In the genomic region with DNA sequence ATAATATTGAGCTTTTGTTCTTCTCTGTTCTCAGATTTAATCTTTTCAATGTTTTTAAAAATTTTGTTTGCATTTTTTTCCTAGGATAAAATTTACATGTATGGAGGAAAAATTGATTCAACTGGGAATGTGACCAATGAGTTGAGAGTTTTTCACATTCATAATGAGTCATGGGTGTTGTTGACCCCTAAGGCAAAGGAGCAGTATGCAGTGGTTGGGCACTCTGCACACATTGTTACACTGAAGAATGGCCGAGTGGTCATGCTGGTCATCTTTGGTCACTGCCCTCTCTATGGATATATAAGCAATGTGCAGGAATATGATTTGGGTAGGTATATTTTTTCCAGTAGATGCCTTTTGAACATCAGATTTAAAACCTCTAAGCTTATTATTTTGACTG, we compare ENCODE assay signal across 19 cellular contexts.
DNase-seq lines count a peak whose midpoint lies in the region; ATAC-seq, FAIRE-seq and TF ChIP-seq lines count a peak whose summit lies in the region.
"Had no signal": no experiment of that assay in that cellular context is flagged by ENCODE, and none has a peak within 500 bp of the region (broad histone marks: within the 10 kb centered on the region; RNA-seq: fewer than 3 reads in every experiment).

No MANE protein-coding gene starts in this region.

- peaks cover 30% of the 10 kb centered on the region for H3K36me3 Mint-ChIP-seq in dendritic cell treated with granulocyte-macrophage colony-stimulating factor and Interleukin-4, amounts not matched to agents 40 ng/mL and 50 ng/mL, for 4 days (ENCODE audit: low read depth)

- peaks cover 33% of the 10 kb centered on the region for H3K4me1 Mint-ChIP-seq in dendritic cell treated with granulocyte-macrophage colony-stimulating factor and Interleukin-4, amounts not matched to agents 40 ng/mL and 50 ng/mL, for 4 days (ENCODE audit: low read depth)

- no peak overlapping the region for H3K4me2 ChIP-seq in keratinocyte (ENCODE audit: control insufficient read depth, extremely low read depth, insufficient read depth, low read depth, low read length)
- H3K4me2 ChIP-seq: PC-9, SK-N-SH had no signal

- H3K27ac Mint-ChIP-seq in dendritic cell treated with granulocyte-macrophage colony-stimulating factor and Interleukin-4, amounts not matched to agents 40 ng/mL and 50 ng/mL, for 4 days = peak overlapping the region; percentile 85
- H3K27ac Mint-ChIP-seq: B cell had no signal

- H3K36me3 ChIP-seq in keratinocyte (ENCODE audit: control insufficient read depth in 2 of 2, extremely low read depth in 1 of 2, insufficient read depth in 2 of 2, low read length in 2 of 2) = peaks cover 2 to 9% of the 10 kb centered on the region in 2 experiments

- no peak overlapping the region for H2AFZ ChIP-seq in keratinocyte (ENCODE audit: control insufficient read depth, low read length)
- H2AFZ ChIP-seq: PC-9 had no signal

- no peak for TF ChIP-seq CTCF in keratinocyte (optimal IDR thresholded peaks at IDR 0.05 in 1 of 3, IDR thresholded peaks at IDR 0.05 in 1 of 3, conservative IDR thresholded peaks at IDR 0.05 in 1 of 3; ENCODE audit: extremely low read depth in 1 of 3, insufficient read depth in 2 of 3, low read length in 3 of 3)

- H3K9me3 ChIP-seq in keratinocyte (ENCODE audit: control insufficient read depth, low read depth, low read length) = no peaks in the 10 kb centered on the region
- H3K9me3 ChIP-seq: SK-N-SH had no signal

- dilution Hi-C loops in keratinocyte (cut with MboI; ENCODE audit: extremely low pct_ligation_motif_present, low sequenced_read_pairs) = no loop called here

- peak; percentile 55 for FAIRE-seq in keratinocyte (lab: Jason Lieb, UNC)

- H3K4me3 Mint-ChIP-seq in dendritic cell treated with granulocyte-macrophage colony-stimulating factor and Interleukin-4, amounts not matched to agents 40 ng/mL and 50 ng/mL, for 4 days = no peak overlapping the region
- H3K4me3 Mint-ChIP-seq: B cell; CD4-positive, alpha-beta memory T cell had no signal

- H3K79me2 ChIP-seq in keratinocyte (ENCODE audit: control insufficient read depth, insufficient read depth, low read length) = no peaks in the 10 kb centered on the region

- no peaks in the 10 kb centered on the region for H3K27me3 Mint-ChIP-seq in dendritic cell treated with granulocyte-macrophage colony-stimulating factor and Interleukin-4, amounts not matched to agents 40 ng/mL and 50 ng/mL, for 4 days
- H3K27me3 Mint-ChIP-seq: B cell; CD4-positive, alpha-beta memory T cell had no signal

- H3K9ac ChIP-seq in keratinocyte (ENCODE audit: control insufficient read depth, extremely low read depth, insufficient read depth, low read length) = no peak overlapping the region
- H3K9ac ChIP-seq: SK-N-SH had no signal

- H4K20me1 ChIP-seq in keratinocyte (ENCODE audit: control insufficient read depth, extremely low read depth, insufficient read depth, low read length) = peaks cover 3% of the 10 kb centered on the region

- DNase-seq in EL = peak; percentile 63
- peak; percentile 20 for DNase-seq in HT1080 (ENCODE audit: low read depth)
- no peak for DNase-seq in keratinocyte (ENCODE audit: low read depth, low spot score)
- DNase-seq in NCI-H2196 (lab: John Stamatoyannopoulos, UW; ENCODE audit: unreplicated experiment) = no peak
- DNase-seq in GOT3 (lab: John Stamatoyannopoulos, UW) = no peak
- no peak for DNase-seq in DMS153 treated with DMSO at 0.1 percent for 48 hours (lab: John Stamatoyannopoulos, UW; ENCODE audit: unreplicated experiment)
- DNase-seq: CD4-positive, alpha-beta memory T cell; DND-41; Karpas-422; MV-4-11; NCI-H146; NCI-H345; NCI-H69; PC-9; Right ventricle myocardium superior; SK-N-SH had no signal

- H3K4me1 ChIP-seq in keratinocyte (ENCODE audit: control insufficient read depth, extremely low read depth, insufficient read depth, low read length) = no peaks in the 10 kb centered on the region

- no peaks in the 10 kb centered on the region for H3K9me1 ChIP-seq in keratinocyte (ENCODE audit: control insufficient read depth, extremely low read depth, insufficient read depth, low read length)

- no peak for ATAC-seq in GM18868 (IDR thresholded peaks at IDR 0.05; ENCODE audit: unreplicated experiment)

- no peaks in the 10 kb centered on the region for H3K27me3 ChIP-seq in keratinocyte (ENCODE audit: control insufficient read depth, extremely low read depth, insufficient read depth, low read length)

- intact Hi-C loops in dendritic cell treated with granulocyte-macrophage colony-stimulating factor and Interleukin-4, amounts not matched to agents 40 ng/mL and 50 ng/mL, for 4 days (cut with micrococcal nuclease) = loop anchor here (5.0 kb wide), 1 partner anchor 152 kb away; a partner anchor contains a TSS

- no peak overlapping the region for H3K4me3 ChIP-seq in keratinocyte (ENCODE audit: control insufficient read depth in 2 of 3, extremely low read depth in 1 of 3, insufficient read depth in 2 of 3, low read depth in 1 of 3, low read length in 3 of 3)
- H3K4me3 ChIP-seq: PC-9 had no signal

- no peak overlapping the region for H3K27ac ChIP-seq in keratinocyte (ENCODE audit: control insufficient read depth, insufficient read depth, low read length)
- H3K27ac ChIP-seq: PC-9 had no signal

- no peaks in the 10 kb centered on the region for H3K9me3 Mint-ChIP-seq in dendritic cell treated with granulocyte-macrophage colony-stimulating factor and Interleukin-4, amounts not matched to agents 40 ng/mL and 50 ng/mL, for 4 days
- H3K9me3 Mint-ChIP-seq: CD4-positive, alpha-beta memory T cell had no signal

Comparison
In these comparisons a context has a peak if more than half of its experiments do, and no peak if none do; other contexts are left out.
1. DNase-seq: peak in EL (single experiment) and HT1080 (single experiment); none in keratinocyte (single experiment), NCI-H2196 (single experiment), GOT3 (single experiment) and DMS153 treated with DMSO at 0.1 percent for 48 hours (single experiment).